Comparison of ENCODE assay signal across 8 cellular contexts in the genomic region with DNA sequence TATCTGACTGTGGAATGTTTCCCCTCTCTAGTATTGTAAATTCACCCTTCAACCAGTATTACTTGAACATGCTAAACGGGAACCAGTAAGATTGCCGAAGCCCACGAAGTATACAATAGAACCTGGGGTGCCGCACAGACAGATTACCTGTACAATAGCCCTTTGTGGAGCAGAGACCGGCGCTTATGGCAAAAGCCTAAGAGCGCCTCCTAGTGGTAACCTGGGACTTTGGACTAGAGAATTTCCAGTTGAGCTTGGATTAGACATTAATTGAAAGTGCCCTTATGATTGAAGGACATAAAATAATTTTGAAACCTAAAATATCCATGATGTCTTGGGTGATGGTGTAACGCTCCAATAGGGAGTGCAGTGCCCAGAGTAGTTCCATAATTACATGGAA. TPM values are rescaled to one million over a fixed set of nuclear protein-coding genes. Genes with fewer than 3 reads are reported as not detected.
DNase-seq lines count a peak whose midpoint lies in the region; ATAC-seq, FAIRE-seq and TF ChIP-seq lines count a peak whose summit lies in the region.

No MANE protein-coding gene starts in this region.

- peaks cover 28% of the 10 kb centered on the region for H3K4me1 Mint-ChIP-seq in activated T-cell treated with anti-CD3 and anti-CD28 coated beads, Interleukin-2, amount 50 U/mL, for 72 hours (ENCODE audit: low read depth)

- H3K9me2 ChIP-seq in Karpas-422 (replicated peaks; ENCODE audit: insufficient read depth, low read length), result no peaks in the 10 kb centered on the region

- H3K4me3 Mint-ChIP-seq in activated T-cell treated with anti-CD3 and anti-CD28 coated beads, Interleukin-2, amount 50 U/mL, for 72 hours, result peak overlapping the region in 1 of 2 donors; percentile 55

- no peak overlapping the region for H3K27ac Mint-ChIP-seq in activated T-cell treated with anti-CD3 and anti-CD28 coated beads, Interleukin-2, amount 50 U/mL, for 72 hours

- no peak for TF ChIP-seq POLR2A in thyroid gland (IDR thresholded peaks at IDR 0.05)

- peak; percentile 57 for TF ChIP-seq CTCF in D721Med (IDR thresholded peaks at IDR 0.05; ENCODE audit: insufficient read depth, missing control alignments)
- TF ChIP-seq CTCF in neutrophil (IDR thresholded peaks at IDR 0.05), result peak; percentile 61
- TF ChIP-seq CTCF in thyroid gland (IDR thresholded peaks at IDR 0.05), result peak; percentile 36 to 65 (median 56)

- 1 to 3% methylated on average over 7 to 8 of the region's 8 CpGs for WGBS in thyroid gland, 2 donors

- H4K20me1 ChIP-seq in Karpas-422 (ENCODE audit: insufficient read depth, low read depth, low read length), result no peaks in the 10 kb centered on the region

- no peaks in the 10 kb centered on the region for H3K79me2 ChIP-seq in Karpas-422 (ENCODE audit: low read length)

- FAIRE-seq in D721Med (lab: Jason Lieb, UNC) (no peak), RCC 7860 (lab: Jason Lieb, UNC) (no peak)

- no peaks in the 10 kb centered on the region for H3K27me3 ChIP-seq in Karpas-422 (ENCODE audit: low read length)
- no peaks in the 10 kb centered on the region for H3K27me3 ChIP-seq in neutrophil
- H3K27me3 ChIP-seq in thyroid gland, result no peaks in the 10 kb centered on the region

- H3K9me3 ChIP-seq in Karpas-422 (ENCODE audit: low read length), result no peaks in the 10 kb centered on the region
- no peaks in the 10 kb centered on the region for H3K9me3 ChIP-seq in neutrophil
- H3K9me3 ChIP-seq in thyroid gland, result no peaks in the 10 kb centered on the region

- no peaks in the 10 kb centered on the region for H3K36me3 Mint-ChIP-seq in activated T-cell treated with anti-CD3 and anti-CD28 coated beads, Interleukin-2, amount 50 U/mL, for 72 hours (ENCODE audit: insufficient read depth in 2 of 2)

- peaks cover 12% of the 10 kb centered on the region for H3K27me3 Mint-ChIP-seq in activated T-cell treated with anti-CD3 and anti-CD28 coated beads, Interleukin-2, amount 50 U/mL, for 72 hours (ENCODE audit: low read depth)

- H3K36me3 ChIP-seq in Karpas-422 (ENCODE audit: insufficient read depth, low read length) (no peaks in the 10 kb centered on the region), neutrophil (no peaks in the 10 kb centered on the region), thyroid gland (no peaks in the 10 kb centered on the region)

- H3K27ac ChIP-seq in Karpas-422 (ENCODE audit: low read length) (no peak overlapping the region), neutrophil (no peak overlapping the region), thyroid gland (no peak overlapping the region)

- H3K4me2 ChIP-seq in Karpas-422 (ENCODE audit: low read depth, low read length, poor library complexity, severe bottlenecking), result no peak overlapping the region

- no peaks in the 10 kb centered on the region for H3K9me3 Mint-ChIP-seq in activated T-cell treated with anti-CD3 and anti-CD28 coated beads, Interleukin-2, amount 50 U/mL, for 72 hours

- peak; percentile 73 to 77 for ATAC-seq in activated T-cell treated with anti-CD3 and anti-CD28 coated beads, Interleukin-2, amount 50 U/mL, for 72 hours (replicated peaks in 1 of 2)

- H3K4me1 ChIP-seq in Karpas-422 (ENCODE audit: low read length) (0 out of 2 replicates have a peak, but pooled peaks cover 3% of the 10 kb centered on the region), neutrophil (ENCODE audit: control insufficient read depth in 1 of 2, insufficient read depth in 1 of 2, low read depth in 1 of 2, low read length in 1 of 2) (peaks cover 3 to 6% of the 10 kb centered on the region in 2 experiments), thyroid gland (no peaks in the 10 kb centered on the region)

- H2AFZ ChIP-seq in Karpas-422 (ENCODE audit: low read length), result no peak overlapping the region

- H3K4me3 ChIP-seq in Karpas-422 (ENCODE audit: low read length) (no peak overlapping the region), neutrophil (ENCODE audit: low read depth in 1 of 2, low read length in 1 of 2) (no peak overlapping the region), thyroid gland (replicated peaks in 1 of 3) (no peak overlapping the region)

- intact Hi-C loops in thyroid gland (cut with DNase I), result no loop called here

- DNase-seq in D721Med (ENCODE audit: insufficient read length, low spot score) (no peak), Karpas-422 (peak; percentile 91), RCC 7860 (ENCODE audit: low spot score) (peak; percentile 25), fibroblast of the conjunctiva (ENCODE audit: low read depth) (peak; percentile 26), thyroid gland (peak; percentile 49 to 64), 8988T (no peak)
- peak; percentile 68 to 73 for DNase-seq in activated T-cell treated with anti-CD3 and anti-CD28 coated beads, Interleukin-2, amount 50 U/mL, for 72 hours

- no peak overlapping the region for H3K9ac ChIP-seq in Karpas-422 (ENCODE audit: low read length)

RNA-seq across cellular contexts. Expression of gene ZNF157, which starts 14.1 kb away (rescaled TPM):
- 0.52 and 0.90 TPM in 2 replicates for total RNA-seq in Karpas-422 (2014; rRNA removed; shearing (Covaris generic); ENCODE audit: low replicate concordance)
- under 1 TPM; 0.60 to 0.67 TPM for total RNA-seq in activated T-cell treated with anti-CD3 and anti-CD28 coated beads, Interleukin-2, amount 50 U/mL, for 72 hours
- total RNA-seq in thyroid gland, result 1 to 10 TPM in 3 of 4 donors, under 1 TPM in 1; 0.89 to 2.0 (median 1.2) TPM

Comparison
In these comparisons a context has a peak if more than half of its experiments do, and no peak if none do; other contexts are left out.
1. DNase-seq: peak in Karpas-422 (single experiment), RCC 7860 (single experiment), activated T-cell treated with anti-CD3 and anti-CD28 coated beads, Interleukin-2, amount 50 U/mL, for 72 hours (2 of 2), fibroblast of the conjunctiva (single experiment) and thyroid gland (2 of 2); none in D721Med (single experiment) and 8988T (single experiment).
2. Peak in every context shown above with its lines, with median percentiles within 50 percentile points of each other: CTCF ChIP-seq.